8 cellular contexts compared by ENCODE assay signal in the genomic region with DNA sequence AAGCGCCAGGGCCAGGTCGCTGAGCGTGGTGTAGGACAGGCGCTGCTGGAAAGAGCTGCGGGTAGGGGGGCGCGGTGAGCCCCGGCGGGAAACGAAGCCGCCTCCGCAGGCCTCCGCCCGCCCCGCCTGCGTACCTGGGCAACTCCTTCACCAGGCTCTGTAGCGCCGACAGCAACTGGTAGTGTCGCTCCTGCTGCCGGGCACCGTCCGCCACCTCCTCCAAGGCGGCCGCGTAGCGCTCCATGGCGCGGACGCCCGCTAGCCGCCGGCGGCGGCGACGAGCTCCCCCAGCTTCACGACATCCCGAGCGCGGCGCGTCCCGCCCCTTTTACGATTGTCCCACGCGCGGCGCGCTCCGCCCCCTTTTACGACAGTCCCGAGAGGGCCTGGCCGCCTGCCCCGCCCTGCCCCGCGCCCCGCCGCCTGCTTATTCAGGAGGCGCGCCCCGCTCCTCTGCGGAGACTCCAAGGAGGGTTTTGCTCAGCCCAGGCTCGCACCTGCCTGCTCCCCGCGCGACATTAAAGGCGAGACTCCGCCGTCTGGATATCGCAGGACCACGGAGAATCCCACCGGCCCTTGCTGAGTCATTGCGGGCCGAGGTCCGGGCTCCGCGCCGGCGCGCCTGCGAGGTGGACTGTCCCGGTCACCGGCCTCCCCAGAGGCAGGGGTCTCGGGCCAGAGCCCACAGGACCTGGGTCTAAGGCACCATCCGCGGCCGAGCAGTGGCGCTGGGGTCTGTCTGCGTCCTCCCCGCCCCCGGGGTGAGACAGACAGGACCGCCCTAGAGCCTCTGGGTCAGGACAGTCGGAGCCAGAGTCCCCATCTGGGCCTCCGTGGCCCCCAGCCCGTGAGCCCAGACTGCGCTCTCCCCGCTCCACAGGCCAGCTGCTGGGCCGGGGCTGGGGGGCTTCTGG. TPM values are rescaled to one million over a fixed set of nuclear protein-coding genes. Genes with fewer than 3 reads are reported as not detected.
A peak's percentile ranks its signal among the peaks of the same experiment; 100 is the strongest.
DNase-seq lines count a peak whose midpoint lies in the region; ATAC-seq, FAIRE-seq and TF ChIP-seq lines count a peak whose summit lies in the region.

Gene DGCR6L (minus strand): TSS at position 316 of the 914 bp plus-strand sequence. CDS start 72 bp downstream, at position 244.

- 0 out of 2 replicates have a peak, but pooled peaks cover 6% of the 10 kb centered on the region for H4K20me1 ChIP-seq in OCI-LY7 (ENCODE audit: insufficient read depth, low read length)

- H3K4me3 ChIP-seq in OCI-LY7 (ENCODE audit: low read depth, low read length, poor library complexity, severe bottlenecking) (peak within 1 kb of the TSS; percentile 100), mononuclear cell (ENCODE audit: low read length) (peak within 1 kb of the TSS; percentile 76)

- H3K79me2 ChIP-seq in OCI-LY7 (ENCODE audit: insufficient read depth, low read depth, low read length) = no peaks in the 10 kb centered on the region

- no peaks in the 10 kb centered on the region for H3K36me3 ChIP-seq in OCI-LY7 (ENCODE audit: insufficient read depth, low read length)

- peaks cover 21% of the 10 kb centered on the region for H3K4me1 ChIP-seq in OCI-LY7 (ENCODE audit: insufficient read depth, low read length, poor library complexity, severe bottlenecking)
- peaks cover 41% of the 10 kb centered on the region for H3K4me1 ChIP-seq in mononuclear cell (ENCODE audit: insufficient read depth, low read length)

- POLR2A ChIA-PET in OCI-LY7 (lab: Charles Lee) = interaction anchor here (0.6 to 1.1 kb wide), 6 partner anchors 9 to 1545 kb away, joined by 3 read pairs; no protein-coding TSS in a partner anchor

- ATAC-seq in GM19467 (IDR thresholded peaks at IDR 0.05; ENCODE audit: unreplicated experiment) = peak; percentile 57

- no peaks in the 10 kb centered on the region for H3K9me2 ChIP-seq in OCI-LY7 (ENCODE audit: insufficient read depth, low read length)

- peak; percentile 28 for FAIRE-seq in HTR-8/SVneo (lab: Jason Lieb, UNC)

- H3K27ac ChIP-seq in OCI-LY7 (ENCODE audit: low read depth, low read length, poor library complexity, severe bottlenecking) (peak within 1 kb of the TSS; percentile 9), epithelial cell of prostate (peak within 1 kb of the TSS; percentile 48)

- DNase-seq in COLO668 (lab: John Stamatoyannopoulos, UW; ENCODE audit: unreplicated experiment) (peak; percentile 94), HTR-8/SVneo (ENCODE audit: insufficient read length, low spot score) (peak; percentile 85), OCI-LY7 (ENCODE audit: low spot score) (peak; percentile 97), activated T-cell treated with anti-CD3 and anti-CD28 coated beads for 4 hours (peak; percentile 94), epithelial cell of prostate (ENCODE audit: low read depth, low spot score) (peak; percentile 75)
- DNase-seq in stimulated activated CD8-positive, alpha-beta memory T cell treated with anti-CD3 and anti-CD28 coated beads, Interleukin-2, amount 100 ng/mL, for 48 hours (ENCODE audit: low read depth in 2 of 2) = peak; percentile 96 to 98

- H3K9me3 ChIP-seq in OCI-LY7 (ENCODE audit: low read length) = no peaks in the 10 kb centered on the region
- no peaks in the 10 kb centered on the region for H3K9me3 ChIP-seq in mononuclear cell (ENCODE audit: low read depth, low read length)

- CTCF ChIA-PET in OCI-LY7 (lab: Charles Lee; ENCODE audit: unreplicated experiment) = no interaction called here

- peak within 1 kb of the TSS; percentile 79 for H3K4me2 ChIP-seq in OCI-LY7 (ENCODE audit: low read length)

- peak within 1 kb of the TSS; percentile 98 for H2AFZ ChIP-seq in OCI-LY7 (ENCODE audit: low read length)

- no TSS peak for BruUV-seq in OCI-LY7 (replicated peaks; lab: Mats Ljungman, UMichigan)

- TF ChIP-seq CTCF in OCI-LY7 (conservative IDR thresholded peaks at IDR 0.05; ENCODE audit: low read length) = 0 out of 2 replicates have a peak, but pooled peaks have one; percentile 10

- no peaks in the 10 kb centered on the region for H3K27me3 ChIP-seq in mononuclear cell (ENCODE audit: insufficient read depth, low read length)

- intact Hi-C loops in OCI-LY7 (cut with micrococcal nuclease; ENCODE audit: unreplicated experiment) = no loop called here

RNA-seq across cellular contexts. Expression of gene DGCR6L, which starts in this region (rescaled TPM):
- total RNA-seq in OCI-LY7 (2014; rRNA removed; shearing (Covaris generic)) = 36.0 and 37.8 TPM in 2 replicates
- total RNA-seq in OCI-LY7 (2022) (18.9 and 22.5 TPM in 2 replicates), mononuclear cell (40.6 TPM)

Comparison
In these comparisons a context has a peak if more than half of its experiments do, and no peak if none do; other contexts are left out.
1. Peak in every context shown above with its lines: DNase-seq, ATAC-seq, H3K4me3 ChIP-seq and H3K27ac ChIP-seq.